Comparison of ENCODE assay signal across 18 cellular contexts in genomic region chr7:38211486-38211885, GRCh38.
"Had no signal": no experiment of that assay in that cellular context is flagged by ENCODE, and none has a peak within 500 bp of the region (broad histone marks: within the 10 kb centered on the region; RNA-seq: fewer than 3 reads in every experiment).

No MANE protein-coding gene starts in this region.

- H3K9me3 Mint-ChIP-seq: activated B cell treated with CpG ODN at 0.5 μM for 24 hours; activated naive CD4-positive, alpha-beta T cell treated with anti-CD3 and anti-CD28 coated beads, Interleukin-2, amount 50 U/mL, for 72 hours; activated T-cell treated with anti-CD3 and anti-CD28 coated beads, Interleukin-2, amount 50 U/mL, for 72 hours; mesothelial cell of epicardium; neural crest cell; stimulated activated naive CD8-positive, alpha-beta T cell treated with anti-CD3 and anti-CD28 coated beads, Interleukin-15, Interleukin-2, amounts not matched to agents 100 ng/mL and 50 ng/mL, for 24 hours had no signal

- DNase-seq: activated B cell treated with CpG ODN at 0.5 μM for 24 hours; activated CD4-positive, alpha-beta T cell treated with anti-CD3 and anti-CD28 coated beads for 48 hours; activated CD8-positive, alpha-beta memory T cell treated with anti-CD3 and anti-CD28 coated beads, Interleukin-2, amount 50 U/mL, for 4 hours; activated CD8-positive, alpha-beta T cell treated with anti-CD3 and anti-CD28 coated beads, Interleukin-2, amount 10 ng/mL, durations not matched to agents 7 days and 5 days; activated gamma-delta T cell; activated T-cell treated with anti-CD3 and anti-CD28 coated beads, Interleukin-2, amount 50 U/mL, for 72 hours; amniotic stem cell; colonic mucosa; glutamatergic neuron; right lobe of liver; upper lobe of left lung had no signal

- H3K36me3 Mint-ChIP-seq: activated naive CD4-positive, alpha-beta T cell treated with anti-CD3 and anti-CD28 coated beads, Interleukin-2, amount 50 U/mL, for 72 hours had no signal

- H3K27me3 Mint-ChIP-seq: activated B cell treated with CpG ODN at 0.5 μM for 24 hours; stimulated activated naive CD8-positive, alpha-beta T cell treated with anti-CD3 and anti-CD28 coated beads, Interleukin-15, Interleukin-2, amounts not matched to agents 100 ng/mL and 50 ng/mL, for 24 hours had no signal

- H3K4me3 ChIP-seq: colonic mucosa, psoas muscle, right lobe of liver, upper lobe of left lung had no signal

- H3K27ac ChIP-seq: colonic mucosa, epithelial cell of prostate, psoas muscle, right lobe of liver, upper lobe of left lung had no signal

- ATAC-seq: activated CD8-positive, alpha-beta T cell treated with anti-CD3 and anti-CD28 coated beads, Interleukin-2, amount 10 ng/mL, durations not matched to agents 7 days and 5 days; activated naive CD4-positive, alpha-beta T cell treated with anti-CD3 and anti-CD28 coated beads, Interleukin-2, amount 50 U/mL, for 72 hours; activated T-cell treated with anti-CD3 and anti-CD28 coated beads, Interleukin-2, amount 50 U/mL, for 72 hours; psoas muscle; right lobe of liver had no signal

- H3K9me3 ChIP-seq: colonic mucosa, psoas muscle, right lobe of liver, upper lobe of left lung had no signal

- H3K27ac Mint-ChIP-seq: activated B cell treated with CpG ODN at 0.5 μM for 24 hours; activated CD8-positive, alpha-beta T cell treated with anti-CD3 and anti-CD28 coated beads, Interleukin-2, amount 10 ng/mL, durations not matched to agents 7 days and 5 days; activated T-cell treated with anti-CD3 and anti-CD28 coated beads, Interleukin-2, amount 50 U/mL, for 72 hours had no signal

- H3K36me3 ChIP-seq: colonic mucosa, right lobe of liver had no signal

- H3K27me3 ChIP-seq: colonic mucosa, right lobe of liver, upper lobe of left lung had no signal

- H3K4me1 ChIP-seq: colonic mucosa had no signal

- H3K4me3 Mint-ChIP-seq: activated B cell treated with CpG ODN at 0.5 μM for 24 hours; activated CD8-positive, alpha-beta T cell treated with anti-CD3 and anti-CD28 coated beads, Interleukin-2, amount 10 ng/mL, durations not matched to agents 7 days and 5 days; activated T-cell treated with anti-CD3 and anti-CD28 coated beads, Interleukin-2, amount 50 U/mL, for 72 hours; mesothelial cell of epicardium; neural crest cell; stimulated activated naive CD8-positive, alpha-beta T cell treated with anti-CD3 and anti-CD28 coated beads, Interleukin-15, Interleukin-2, amounts not matched to agents 100 ng/mL and 50 ng/mL, for 24 hours had no signal

- FAIRE-seq: TTC549 had no signal
